In genomic region chr1:151284013-151284577, GRCh38 we compare ENCODE assay signal across 8 cellular contexts. TPM values are rescaled to one million over a fixed set of nuclear protein-coding genes. Genes with fewer than 3 reads are reported as not detected.
DNase-seq lines count a peak whose midpoint lies in the region; ATAC-seq and TF ChIP-seq lines count a peak whose summit lies in the region.

No MANE protein-coding gene starts in this region.

- peaks cover 17% of the 10 kb centered on the region for H3K36me3 Mint-ChIP-seq in T-cell

- TF ChIP-seq POLR2A in esophagus squamous epithelium (IDR thresholded peaks at IDR 0.05): no peak

- peak overlapping the region; percentile 91 to 92 for H3K27ac Mint-ChIP-seq in T-cell

- H3K9me3 ChIP-seq in SK-N-SH: no peaks in the 10 kb centered on the region
- no peaks in the 10 kb centered on the region for H3K9me3 ChIP-seq in esophagus squamous epithelium
- no peaks in the 10 kb centered on the region for H3K9me3 ChIP-seq in skeletal muscle satellite cell (replicated peaks; ENCODE audit: low read length)

- H3K4me3 ChIP-seq in SK-N-SH (ENCODE audit: low read depth in 2 of 2, low read length in 1 of 2) (no peak overlapping the region), esophagus squamous epithelium (peak overlapping the region in 1 of 4 donors; percentile 75), skeletal muscle satellite cell (ENCODE audit: low read length) (peak overlapping the region; percentile 95)

- POLR2A ChIA-PET in SK-N-SH (lab: Yijun Ruan, JAX): interaction anchor here (0.6 to 1.1 kb wide), 2 partner anchors 116 to 419 kb away, joined by 3 to 4 read pairs; partner anchors contain the start of gene PSMB4
- POLR2A ChIA-PET in T-cell (lab: Charles Lee): no interaction called here

- H2AFZ ChIP-seq in SK-N-SH (ENCODE audit: low read depth): no peak overlapping the region

- ATAC-seq in SK-N-SH treated with all-trans-retinoic acid at 6 μM for 48 hours: no peak
- no peak for ATAC-seq in T-cell (replicated peaks in 1 of 4)

- H3K27me3 Mint-ChIP-seq in T-cell: no peaks in the 10 kb centered on the region

- DNase-seq in SK-N-SH (no peak), T-cell (no peak), esophagus squamous epithelium (lab: John Stamatoyannopoulos, UW) (no peak), HuH-7 (ENCODE audit: low spot score) (no peak), glomerular visceral epithelial cell (ENCODE audit: extremely low spot score) (no peak), SKM-1 treated with dmso at 0.1 percent for 144 hours (lab: John Stamatoyannopoulos, UW; ENCODE audit: unreplicated experiment) (no peak)

- peaks cover 36 to 47% (median 36%) of the 10 kb centered on the region in 3 donors for H3K4me1 Mint-ChIP-seq in T-cell

- no peak for TF ChIP-seq RAD21 in SK-N-SH (IDR thresholded peaks at IDR 0.05; ENCODE audit: low read length)

- no peaks in the 10 kb centered on the region for H3K9me3 Mint-ChIP-seq in T-cell

- H3K9me2 ChIP-seq in SK-N-SH: no peaks in the 10 kb centered on the region

- intact Hi-C loops in esophagus squamous epithelium (cut with DNase I): no loop called here

- no peak overlapping the region for H3K27ac ChIP-seq in SK-N-SH (ENCODE audit: low read depth in 2 of 2, low read length in 1 of 2)
- H3K27ac ChIP-seq in esophagus squamous epithelium: peak overlapping the region; percentile 16 to 99 (median 96)

- peak overlapping the region; percentile 100 for H3K4me2 ChIP-seq in SK-N-SH
- peak overlapping the region; percentile 99 for H3K4me2 ChIP-seq in skeletal muscle satellite cell (ENCODE audit: low read length)

- peak overlapping the region; percentile 91 to 98 (median 97) for H3K4me3 Mint-ChIP-seq in T-cell

- TF ChIP-seq CTCF in SK-N-SH (IDR thresholded peaks at IDR 0.05) (no peak), esophagus squamous epithelium (IDR thresholded peaks at IDR 0.05) (no peak)

- no peak for TF ChIP-seq EP300 in SK-N-SH (IDR thresholded peaks at IDR 0.05; ENCODE audit: borderline replicate concordance in 1 of 2, low read depth in 1 of 2, low read length in 1 of 2)

- no peaks in the 10 kb centered on the region for H3K27me3 ChIP-seq in SK-N-SH (ENCODE audit: insufficient read depth)
- no peaks in the 10 kb centered on the region for H3K27me3 ChIP-seq in esophagus squamous epithelium
- H3K27me3 ChIP-seq in skeletal muscle satellite cell (ENCODE audit: control insufficient read depth, insufficient read depth, low read length): no peaks in the 10 kb centered on the region

- H3K79me2 ChIP-seq in SK-N-SH (ENCODE audit: insufficient read depth): peaks cover 54% of the 10 kb centered on the region

- H3K4me1 ChIP-seq in SK-N-SH (ENCODE audit: control insufficient read depth in 1 of 2, insufficient read depth in 2 of 2, low read depth in 1 of 2, low read length in 1 of 2) (peaks cover 0 to 14% of the 10 kb centered on the region in 2 experiments; a peak in 1 of 4 replicates), esophagus squamous epithelium (peaks cover 17 to 29% (median 17%) of the 10 kb centered on the region in 3 donors), skeletal muscle satellite cell (ENCODE audit: control insufficient read depth, insufficient read depth, low read length) (peaks cover 15% of the 10 kb centered on the region)

- peaks cover 4% of the 10 kb centered on the region for H3F3A ChIP-seq in SK-N-SH (replicated peaks; ENCODE audit: insufficient read depth)

- 68% methylated on average over 2 of the region's 2 CpGs for WGBS in SK-N-SH (ENCODE audit: low lambda C conversion rate)
- 56 to 58% methylated on average over 2 of the region's 2 CpGs for WGBS in esophagus squamous epithelium, 2 donors

- 0 out of 2 replicates have a peak, but pooled peaks cover 4% of the 10 kb centered on the region for H4K20me1 ChIP-seq in SK-N-SH (ENCODE audit: insufficient read depth)

- H3K9ac ChIP-seq in SK-N-SH: no peak overlapping the region
- peak overlapping the region; percentile 88 for H3K9ac ChIP-seq in skeletal muscle satellite cell (ENCODE audit: low read depth, low read length)

- peaks cover 18 to 32% of the 10 kb centered on the region in 2 experiments for H3K36me3 ChIP-seq in SK-N-SH (replicated peaks in 1 of 2; ENCODE audit: control insufficient read depth in 1 of 2, insufficient read depth in 2 of 2, low read length in 1 of 2)
- peaks cover 17 to 44% (median 19%) of the 10 kb centered on the region in 3 donors for H3K36me3 ChIP-seq in esophagus squamous epithelium
- peaks cover 33% of the 10 kb centered on the region for H3K36me3 ChIP-seq in skeletal muscle satellite cell (ENCODE audit: insufficient read depth, low read length)

- CTCF ChIA-PET in SK-N-SH (lab: Yijun Ruan, JAX) (interaction anchor here (0.8 to 5.7 kb wide), 6 partner anchors 9 to 72 kb away, joined by 3 to 36 read pairs (median 3); no protein-coding TSS in a partner anchor), T-cell (lab: Charles Lee) (interaction anchor here (0.8 to 0.9 kb wide), 2 partner anchors 57 kb away, joined by 3 to 4 read pairs; no protein-coding TSS in a partner anchor)

TF ChIP-seq in SK-N-SH, 30 proteins besides CTCF, POLR2A, EP300 and RAD21:
- TF ChIP-seq MXI1 (IDR thresholded peaks at IDR 0.05; ENCODE audit: low read depth, low read length) (no peak), RCOR1 (IDR thresholded peaks at IDR 0.05; ENCODE audit: low read length) (no peak)

TF ChIP-seq in SK-N-SH treated with all-trans-retinoic acid at 6 μM for 48 hours, 23 proteins besides CTCF, POLR2A, EP300 and RAD21 (continues in another document):
- TF ChIP-seq ZFP3 (CRISPR knock-in tag; IDR thresholded peaks at IDR 0.05) (no peak), ZNF565 (CRISPR knock-in tag; conservative IDR thresholded peaks at IDR 0.05; ENCODE audit: low read depth) (no peak), ZNF8 (CRISPR knock-in tag; IDR thresholded peaks at IDR 0.05) (no peak), ESRRG (CRISPR knock-in tag; IDR thresholded peaks at IDR 0.05) (no peak), SNAI2 (CRISPR knock-in tag; IDR thresholded peaks at IDR 0.05) (no peak), ZC3H10 (CRISPR knock-in tag; IDR thresholded peaks at IDR 0.05) (no peak), CSRNP3 (CRISPR knock-in tag; IDR thresholded peaks at IDR 0.05) (no peak), TOX (CRISPR knock-in tag; IDR thresholded peaks at IDR 0.05; ENCODE audit: borderline replicate concordance) (no peak), ZNF70 (CRISPR knock-in tag; IDR thresholded peaks at IDR 0.05) (no peak), BACH2 (CRISPR knock-in tag; IDR thresholded peaks at IDR 0.05; ENCODE audit: borderline replicate concordance) (no peak), OSR1 (CRISPR knock-in tag; IDR thresholded peaks at IDR 0.05) (no peak), RARB (CRISPR knock-in tag; IDR thresholded peaks at IDR 0.05) (no peak), CSDC2 (CRISPR knock-in tag; IDR thresholded peaks at IDR 0.05) (no peak), ARNTL (CRISPR knock-in tag; IDR thresholded peaks at IDR 0.05; ENCODE audit: borderline replicate concordance, low read depth) (no peak)

RNA-seq across cellular contexts. Expression of gene ZNF687, which starts 2.0 kb away (rescaled TPM):
- 14.6 and 15.8 TPM in 2 replicates for polyA plus RNA-seq in SK-N-SH (2012; rRNA removed)
- polyA plus RNA-seq in SK-N-SH (2012; cell fraction: cytosol; rRNA removed): 3.9 and 6.8 TPM in 2 replicates
- 23.5 and 29.2 TPM in 2 replicates for polyA plus RNA-seq in SK-N-SH (2012; cell fraction: nucleus; rRNA removed)
- total RNA-seq in T-cell (10 to 100 TPM; 27.7 to 44.2 (median 40.5) TPM), esophagus squamous epithelium (10 to 100 TPM; 16.5 to 28.5 (median 18.3) TPM)
- 9.9 and 11.6 TPM in 2 replicates for total RNA-seq in skeletal muscle satellite cell (2012; rRNA removed)

RNA-seq across cellular contexts. Expression of gene PSMD4, which starts 29.6 kb away (rescaled TPM):
- 419 and 518 TPM in 2 replicates for polyA plus RNA-seq in SK-N-SH (2012; rRNA removed)
- 388 and 427 TPM in 2 replicates for polyA plus RNA-seq in SK-N-SH (2012; cell fraction: cytosol; rRNA removed)
- 294 and 298 TPM in 2 replicates for polyA plus RNA-seq in SK-N-SH (2012; cell fraction: nucleus; rRNA removed)
- total RNA-seq in T-cell (100 to 1,000 TPM in 3 of 5 donors, 10 to 100 TPM in 2; 68.1 to 150 (median 133) TPM), esophagus squamous epithelium (100 to 1,000 TPM in 3 of 4 donors, 10 to 100 TPM in 1; 78.2 to 117 (median 109) TPM)
- total RNA-seq in skeletal muscle satellite cell (2012; rRNA removed): 156 and 167 TPM in 2 replicates

RNA-seq across cellular contexts. Expression of gene PI4KB, which starts 43.1 kb away (rescaled TPM):
- 62.9 and 76.6 TPM in 2 replicates for polyA plus RNA-seq in SK-N-SH (2012; rRNA removed)
- polyA plus RNA-seq in SK-N-SH (2012; cell fraction: cytosol; rRNA removed): 37.1 and 54.0 TPM in 2 replicates
- polyA plus RNA-seq in SK-N-SH (2012; cell fraction: nucleus; rRNA removed): 90.1 and 105 TPM in 2 replicates
- 10 to 100 TPM; 64.9 to 96.9 (median 75.4) TPM for total RNA-seq in T-cell
- 10 to 100 TPM; 34.0 to 63.4 (median 56.0) TPM for total RNA-seq in esophagus squamous epithelium
- 38.3 and 43.2 TPM in 2 replicates for total RNA-seq in skeletal muscle satellite cell (2012; rRNA removed)

Comparison
In these comparisons a context has a peak if more than half of its experiments do, and no peak if none do; other contexts are left out.
1. H3K27ac ChIP-seq: peak in esophagus squamous epithelium (4 of 4); none in SK-N-SH (0 of 2).